23 cellular contexts compared by ENCODE assay signal in genomic region chr3:72786668-72787067, GRCh38.
"Had no signal": no experiment of that assay in that cellular context is flagged by ENCODE, and none has a peak within 500 bp of the region (broad histone marks: within the 10 kb centered on the region; RNA-seq: fewer than 3 reads in every experiment).

No MANE protein-coding gene starts in this region.

- H3K4me3 Mint-ChIP-seq: immature natural killer cell; memory B cell; naive thymus-derived CD4-positive, alpha-beta T cell; natural killer cell treated with Interleukin-12 subunit alpha and Interleukin-12 subunit beta and Interleukin-15 and Interleukin-18, amount 100 ng/mL, for 72 hours; stimulated activated memory B cell treated with anti-CD40 and anti-IgM and Interleukin-4, amounts not matched to agents 10 μg/mL and 1 μg/mL and 100 μg/mL, for 72 hours had no signal

- DNase-seq: hypothalamus; immature natural killer cell; kidney; left ventricle myocardium inferior; midbrain; mucosa of descending colon; naive thymus-derived CD4-positive, alpha-beta T cell; ovary; right lobe of liver; stimulated activated CD4-positive, alpha-beta T cell treated with anti-CD3 and anti-CD28 coated beads, Interleukin-1b, Interleukin-23, amount 100 ng/mL, for 48 hours; stimulated activated CD4-positive, alpha-beta T cell treated with anti-CD3 and anti-CD28 coated beads, Interleukin-2, amount 100 ng/mL, for 48 hours; stimulated activated CD4-positive, alpha-beta T cell treated with anti-CD3 and anti-CD28 coated beads, Interleukin-4, amount 100 ng/mL, for 4 hours; stimulated activated CD8-positive, alpha-beta memory T cell treated with anti-CD3 and anti-CD28 coated beads, Interleukin-4, amount 100 ng/mL, for 48 hours; stimulated activated naive CD8-positive, alpha-beta T cell treated with anti-CD3 and anti-CD28 coated beads, Interleukin-15, Interleukin-2, amounts not matched to agents 100 U/mL and 50 U/mL, for 24 hours; stomach; testis; thyroid gland; transverse colon; upper lobe of left lung had no signal

- H3K9me3 Mint-ChIP-seq: immature natural killer cell; memory B cell; natural killer cell treated with Interleukin-12 subunit alpha and Interleukin-12 subunit beta and Interleukin-15 and Interleukin-18, amount 100 ng/mL, for 72 hours; stimulated activated memory B cell treated with anti-CD40 and anti-IgM and Interleukin-4, amounts not matched to agents 10 μg/mL and 1 μg/mL and 100 μg/mL, for 72 hours had no signal

- H3K27ac Mint-ChIP-seq: immature natural killer cell; memory B cell; naive thymus-derived CD4-positive, alpha-beta T cell; natural killer cell treated with Interleukin-12 subunit alpha and Interleukin-12 subunit beta and Interleukin-15 and Interleukin-18, amount 100 ng/mL, for 72 hours; progenitor cell of endocrine pancreas; stimulated activated memory B cell treated with anti-CD40 and anti-IgM and Interleukin-4, amounts not matched to agents 10 μg/mL and 1 μg/mL and 100 μg/mL, for 72 hours had no signal

- H3K27me3 Mint-ChIP-seq: memory B cell; naive thymus-derived CD4-positive, alpha-beta T cell; natural killer cell treated with Interleukin-12 subunit alpha and Interleukin-12 subunit beta and Interleukin-15 and Interleukin-18, amount 100 ng/mL, for 72 hours; progenitor cell of endocrine pancreas; stimulated activated memory B cell treated with anti-CD40 and anti-IgM and Interleukin-4, amounts not matched to agents 10 μg/mL and 1 μg/mL and 100 μg/mL, for 72 hours had no signal

- ATAC-seq: mucosa of descending colon; naive thymus-derived CD4-positive, alpha-beta T cell; natural killer cell treated with Interleukin-12 subunit alpha and Interleukin-12 subunit beta and Interleukin-15 and Interleukin-18, amount 100 ng/mL, for 72 hours; right lobe of liver; stimulated activated memory B cell treated with anti-CD40 and anti-IgM and Interleukin-4, amounts not matched to agents 10 μg/mL and 1 μg/mL and 100 μg/mL, for 72 hours; stimulated activated naive CD8-positive, alpha-beta T cell treated with anti-CD3 and anti-CD28 coated beads, Interleukin-15, Interleukin-2, amounts not matched to agents 100 U/mL and 50 U/mL, for 24 hours had no signal

- FAIRE-seq: kidney had no signal

- H3K4me1 Mint-ChIP-seq: memory B cell; stimulated activated memory B cell treated with anti-CD40 and anti-IgM and Interleukin-4, amounts not matched to agents 10 μg/mL and 1 μg/mL and 100 μg/mL, for 72 hours had no signal
